ENCODE assay signal across 6 cellular contexts in the genomic region with DNA sequence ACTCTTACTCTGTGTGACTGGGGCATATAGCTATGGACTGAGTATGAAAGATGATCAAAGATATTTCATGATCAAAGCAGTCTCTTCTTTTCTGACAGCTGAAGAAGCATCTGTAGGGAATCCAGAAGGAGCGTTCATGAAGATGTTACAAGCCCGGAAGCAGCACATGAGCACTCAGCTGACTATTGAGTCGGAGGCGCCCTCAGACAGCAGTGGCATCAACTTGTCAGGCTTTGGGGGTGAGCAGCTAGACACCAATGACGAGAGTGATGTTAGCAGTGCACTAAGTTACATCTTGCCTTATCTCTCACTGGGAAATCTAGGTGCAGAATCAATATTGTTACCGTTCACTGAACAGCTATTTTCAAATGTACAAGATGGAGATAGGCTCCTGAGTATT. TPM values are rescaled to one million over a fixed set of nuclear protein-coding genes. Genes with fewer than 3 reads are reported as not detected.
DNase-seq lines count a peak whose midpoint lies in the region; ATAC-seq and TF ChIP-seq lines count a peak whose summit lies in the region.
"Not testable (repeated sequence)": the region's sequence is repeated elsewhere in the genome, so short reads cannot be mapped to it uniquely, and the experiment has no call there.

No MANE protein-coding gene starts in this region.

- not testable (repeated sequence) for H3K27me3 ChIP-seq in H9 (ENCODE audit: insufficient read depth, low read length)

- H3K4me1 ChIP-seq in H9 (ENCODE audit: insufficient read depth, low read length) = not testable (repeated sequence)

- H2AK5ac ChIP-seq in H9 (ENCODE audit: insufficient read length, low read length) = not testable (repeated sequence)

- not testable (repeated sequence) for H3K9ac ChIP-seq in H9 (ENCODE audit: extremely low read depth, insufficient read length, low read length)

- H2BK5ac ChIP-seq in H9 (ENCODE audit: insufficient read length, low read length) = not testable (repeated sequence)

- not testable (repeated sequence) for H3K9me3 Mint-ChIP-seq in H9, memory B cell

- not testable (repeated sequence) for H4K20me1 ChIP-seq in H9 (ENCODE audit: control insufficient read depth, insufficient read depth, insufficient read length)

- not testable (repeated sequence) for H2BK15ac ChIP-seq in H9 (ENCODE audit: low read depth, low read length)

- H3K79me2 ChIP-seq in H9 (ENCODE audit: insufficient read depth, low read length) = not testable (repeated sequence)

- not testable (repeated sequence) for H4K5ac ChIP-seq in H9 (ENCODE audit: insufficient read length, low read depth, low read length)

- H4K8ac ChIP-seq in H9 (replicated peaks; ENCODE audit: insufficient read length, low read depth, low read length) = not testable (repeated sequence)

- not testable (repeated sequence) for H4K91ac ChIP-seq in H9 (ENCODE audit: insufficient read length, low read depth, low read length)

- intact Hi-C loops in head of caudate nucleus (cut with DNase I) = not testable (repeated sequence)

- H2AFZ ChIP-seq in H9 (ENCODE audit: low read length) = not testable (repeated sequence)

- WGBS in H9 (ENCODE audit: extremely low coverage, insufficient read length, low lambda C conversion rate) = no CpG with 5 or more reads among the region's 6 CpGs

- not testable (repeated sequence) for ATAC-seq in memory B cell (ENCODE audit: low read depth)

- H2BK20ac ChIP-seq in H9 (ENCODE audit: low read depth, low read length, poor library complexity, severe bottlenecking) = not testable (repeated sequence)

- not testable (repeated sequence) for H3K23me2 ChIP-seq in H9 (ENCODE audit: insufficient read length, low read depth, low read length, poor library complexity, severe bottlenecking)

- not testable (repeated sequence) for H3K23ac ChIP-seq in H9 (ENCODE audit: insufficient read length, low read depth, low read length)

- H3K4me2 ChIP-seq in H9 (ENCODE audit: insufficient read depth, insufficient read length, low read length) = not testable (repeated sequence)

- not testable (repeated sequence) for H3K79me1 ChIP-seq in H9 (ENCODE audit: insufficient read depth, low read depth, low read length, poor library complexity, severe bottlenecking)

- peak; percentile 21 for DNase-seq in H9
- peak in 37 of 61 donors; percentile 0 to 88 (median 38) for DNase-seq in caudate nucleus (lab: John Stamatoyannopoulos, UW)
- DNase-seq in head of caudate nucleus = peak in 40 of 42 donors; percentile 14 to 85 (median 63)
- DNase-seq in islet precursor cell = peak; percentile 31
- not testable (repeated sequence) for DNase-seq in memory B cell (ENCODE audit: low spot score in 2 of 2)
- DNase-seq in putamen (ENCODE audit: low spot score) = peak; percentile 63

- not testable (repeated sequence) for H3K18ac ChIP-seq in H9 (ENCODE audit: insufficient read length, low read depth, low read length)

- H2BK120ac ChIP-seq in H9 (ENCODE audit: low read depth, low read length, poor library complexity, severe bottlenecking) = not testable (repeated sequence)

- not testable (repeated sequence) for TF ChIP-seq CTCF in H9 (conservative IDR thresholded peaks at IDR 0.05)

- not testable (repeated sequence) for H3K9me3 ChIP-seq in H9 (ENCODE audit: control insufficient read depth, low read depth, low read length)

- H3K36me3 Mint-ChIP-seq in H9 (ENCODE audit: insufficient read depth in 1 of 3, low read depth in 3 of 3) = peaks cover 8 to 20% (median 8%) of the 10 kb centered on the region in 3 experiments; a peak in 5 of 7 replicates
- peaks cover 12% of the 10 kb centered on the region for H3K36me3 Mint-ChIP-seq in memory B cell

- not testable (repeated sequence) for H3K14ac ChIP-seq in H9 (ENCODE audit: insufficient read depth, low read length)

- not testable (repeated sequence) for H3K56ac ChIP-seq in H9 (ENCODE audit: insufficient read length, low read depth, low read length)

- H3K4me3 Mint-ChIP-seq in H9, memory B cell: not testable (repeated sequence)

- not testable (repeated sequence) for H3K27ac Mint-ChIP-seq in H9
- peak overlapping the region; percentile 38 for H3K27ac Mint-ChIP-seq in memory B cell

- H3K4ac ChIP-seq in H9 (ENCODE audit: low read depth, low read length) = not testable (repeated sequence)

- H3T11ph ChIP-seq in H9 (ENCODE audit: low read length) = not testable (repeated sequence)

- not testable (repeated sequence) for H3K4me1 Mint-ChIP-seq in H9, memory B cell

- H2BK12ac ChIP-seq in H9 (ENCODE audit: insufficient read length, low read depth, low read length) = not testable (repeated sequence)

- not testable (repeated sequence) for H3K27ac ChIP-seq in H9 (ENCODE audit: insufficient read length, low read depth, low read length); caudate nucleus (ENCODE audit: low read depth, low read length)

- not testable (repeated sequence) for H3K27me3 Mint-ChIP-seq in H9 (ENCODE audit: low read depth); memory B cell

RNA-seq across cellular contexts. Expression of a gene that starts 40.5 kb away (rescaled TPM):
- total RNA-seq in H9 (2021) = 17.9 and 19.1 TPM in 2 replicates
